Comparison of ENCODE assay signal across 1 cellular context in genomic region chr15:92898988-92899909, GRCh38.
TF ChIP-seq lines count a peak whose summit lies in the region.

No MANE protein-coding gene starts in this region.

TF ChIP-seq in K562, 482 proteins besides CTCF, POLR2A, EP300 and RAD21 (continued from another document):
- no peak for TF ChIP-seq CREM (IDR thresholded peaks at IDR 0.05; ENCODE audit: low read depth)
- TF ChIP-seq, protein P1, sequence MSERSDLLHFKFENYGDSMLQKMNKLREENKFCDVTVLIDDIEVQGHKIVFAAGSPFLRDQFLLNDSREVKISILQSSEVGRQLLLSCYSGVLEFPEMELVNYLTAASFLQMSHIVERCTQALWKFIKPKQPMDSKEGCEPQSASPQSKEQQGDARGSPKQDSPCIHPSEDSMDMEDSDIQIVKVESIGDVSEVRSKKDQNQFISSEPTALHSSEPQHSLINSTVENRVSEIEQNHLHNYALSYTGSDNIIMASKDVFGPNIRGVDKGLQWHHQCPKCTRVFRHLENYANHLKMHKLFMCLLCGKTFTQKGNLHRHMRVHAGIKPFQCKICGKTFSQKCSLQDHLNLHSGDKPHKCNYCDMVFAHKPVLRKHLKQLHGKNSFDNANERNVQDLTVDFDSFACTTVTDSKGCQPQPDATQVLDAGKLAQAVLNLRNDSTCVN (CRISPR knock-in tag; IDR thresholded peaks at IDR 0.05), result no peak
- peak; percentile 35 for TF ChIP-seq PHB2 (IDR thresholded peaks at IDR 0.05; ENCODE audit: low read depth)
- TF ChIP-seq RCOR1 (IDR thresholded peaks at IDR 0.05; ENCODE audit: borderline replicate concordance in 1 of 2, low read depth in 2 of 2, low read length in 2 of 2), result peak in 1 of 2 experiments; percentile 54; a peak in 2 of 4 replicates
- TF ChIP-seq ZNF311 (CRISPR knock-in tag; IDR thresholded peaks at IDR 0.05), result 0 out of 2 replicates have a peak, but pooled peaks have one; percentile 35
- no peak for TF ChIP-seq HMG20A (CRISPR knock-in tag; conservative IDR thresholded peaks at IDR 0.05)
- peak; percentile 12; the same call in 1 of the 2 replicates for TF ChIP-seq NFATC3 (IDR thresholded peaks at IDR 0.05)
- TF ChIP-seq TCF7 (IDR thresholded peaks at IDR 0.05; ENCODE audit: borderline replicate concordance), result no peak
- TF ChIP-seq RAD51 (IDR thresholded peaks at IDR 0.05; ENCODE audit: borderline replicate concordance, low read depth), result no peak
- TF ChIP-seq PREB (CRISPR knock-in tag; IDR thresholded peaks at IDR 0.05), result no peak
- TF ChIP-seq SRSF1 (IDR thresholded peaks at IDR 0.05; ENCODE audit: low read depth, low read length), result no peak
- no peak for TF ChIP-seq ZHX1 (conservative IDR thresholded peaks at IDR 0.05; ENCODE audit: low read length)
- TF ChIP-seq GATAD2B (IDR thresholded peaks at IDR 0.05; ENCODE audit: borderline replicate concordance), result peak; percentile 18; the same call in 1 of the 2 replicates
- 0 out of 2 replicates have a peak, but pooled peaks have one; percentile 0 for TF ChIP-seq L3MBTL2 (IDR thresholded peaks at IDR 0.05)
- TF ChIP-seq, protein P2, sequence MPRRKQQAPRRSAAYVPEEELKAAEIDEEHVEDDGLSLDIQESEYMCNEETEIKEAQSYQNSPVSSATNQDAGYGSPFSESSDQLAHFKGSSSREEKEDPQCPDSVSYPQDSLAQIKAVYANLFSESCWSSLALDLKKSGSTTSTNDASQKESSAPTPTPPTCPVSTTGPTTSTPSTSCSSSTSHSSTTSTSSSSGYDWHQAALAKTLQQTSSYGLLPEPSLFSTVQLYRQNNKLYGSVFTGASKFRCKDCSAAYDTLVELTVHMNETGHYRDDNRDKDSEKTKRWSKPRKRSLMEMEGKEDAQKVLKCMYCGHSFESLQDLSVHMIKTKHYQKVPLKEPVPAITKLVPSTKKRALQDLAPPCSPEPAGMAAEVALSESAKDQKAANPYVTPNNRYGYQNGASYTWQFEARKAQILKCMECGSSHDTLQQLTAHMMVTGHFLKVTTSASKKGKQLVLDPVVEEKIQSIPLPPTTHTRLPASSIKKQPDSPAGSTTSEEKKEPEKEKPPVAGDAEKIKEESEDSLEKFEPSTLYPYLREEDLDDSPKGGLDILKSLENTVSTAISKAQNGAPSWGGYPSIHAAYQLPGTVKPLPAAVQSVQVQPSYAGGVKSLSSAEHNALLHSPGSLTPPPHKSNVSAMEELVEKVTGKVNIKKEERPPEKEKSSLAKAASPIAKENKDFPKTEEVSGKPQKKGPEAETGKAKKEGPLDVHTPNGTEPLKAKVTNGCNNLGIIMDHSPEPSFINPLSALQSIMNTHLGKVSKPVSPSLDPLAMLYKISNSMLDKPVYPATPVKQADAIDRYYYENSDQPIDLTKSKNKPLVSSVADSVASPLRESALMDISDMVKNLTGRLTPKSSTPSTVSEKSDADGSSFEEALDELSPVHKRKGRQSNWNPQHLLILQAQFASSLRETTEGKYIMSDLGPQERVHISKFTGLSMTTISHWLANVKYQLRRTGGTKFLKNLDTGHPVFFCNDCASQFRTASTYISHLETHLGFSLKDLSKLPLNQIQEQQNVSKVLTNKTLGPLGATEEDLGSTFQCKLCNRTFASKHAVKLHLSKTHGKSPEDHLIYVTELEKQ (CRISPR knock-in tag; IDR thresholded peaks at IDR 0.05), result no peak
- 0 out of 4 replicates have a peak, but pooled peaks of 1 of the 2 experiments have one; percentile 20 for TF ChIP-seq CSDE1 (IDR thresholded peaks at IDR 0.05)
- TF ChIP-seq ZNF668 (CRISPR knock-in tag; IDR thresholded peaks at IDR 0.05), result no peak
